Comparison of ENCODE assay signal across 1 cellular context in the genomic region with DNA sequence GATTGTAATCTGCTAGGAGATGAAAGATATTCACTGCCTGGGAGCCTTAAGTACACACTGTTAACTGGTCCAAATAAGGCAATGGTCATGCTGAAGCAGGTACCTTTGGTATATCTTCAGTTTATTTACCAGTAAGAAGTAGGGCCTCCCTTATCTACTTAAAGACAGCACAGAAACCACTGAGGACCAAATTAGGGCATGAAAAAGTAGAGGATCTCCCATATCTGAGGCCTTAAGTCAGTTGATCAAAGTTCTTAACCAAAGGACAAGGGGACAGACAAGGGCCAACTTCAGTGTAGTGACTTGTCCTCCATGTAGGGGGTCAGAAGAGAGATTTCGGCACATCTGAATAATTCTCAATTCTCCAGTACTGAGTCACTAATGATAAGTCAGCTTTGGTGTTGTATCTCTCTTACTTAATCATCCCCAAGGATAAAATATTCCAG.
TF ChIP-seq lines count a peak whose summit lies in the region.

No MANE protein-coding gene starts in this region.

TF ChIP-seq in WTC11, 78 proteins besides CTCF, POLR2A, EP300 and RAD21 (continued from another document):
- TF ChIP-seq, protein P1, sequence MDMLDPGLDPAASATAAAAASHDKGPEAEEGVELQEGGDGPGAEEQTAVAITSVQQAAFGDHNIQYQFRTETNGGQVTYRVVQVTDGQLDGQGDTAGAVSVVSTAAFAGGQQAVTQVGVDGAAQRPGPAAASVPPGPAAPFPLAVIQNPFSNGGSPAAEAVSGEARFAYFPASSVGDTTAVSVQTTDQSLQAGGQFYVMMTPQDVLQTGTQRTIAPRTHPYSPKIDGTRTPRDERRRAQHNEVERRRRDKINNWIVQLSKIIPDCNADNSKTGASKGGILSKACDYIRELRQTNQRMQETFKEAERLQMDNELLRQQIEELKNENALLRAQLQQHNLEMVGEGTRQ (CRISPR knock-in tag; IDR thresholded peaks at IDR 0.05) = no peak
- TF ChIP-seq SMAD4 (CRISPR knock-in tag; IDR thresholded peaks at IDR 0.05) (no peak), USF1 (CRISPR knock-in tag; IDR thresholded peaks at IDR 0.05) (no peak), ZNF263 (CRISPR knock-in tag; IDR thresholded peaks at IDR 0.05; ENCODE audit: low read depth) (no peak), CBFB (CRISPR knock-in tag; IDR thresholded peaks at IDR 0.05; ENCODE audit: low read depth) (no peak)
- TF ChIP-seq, protein P2, sequence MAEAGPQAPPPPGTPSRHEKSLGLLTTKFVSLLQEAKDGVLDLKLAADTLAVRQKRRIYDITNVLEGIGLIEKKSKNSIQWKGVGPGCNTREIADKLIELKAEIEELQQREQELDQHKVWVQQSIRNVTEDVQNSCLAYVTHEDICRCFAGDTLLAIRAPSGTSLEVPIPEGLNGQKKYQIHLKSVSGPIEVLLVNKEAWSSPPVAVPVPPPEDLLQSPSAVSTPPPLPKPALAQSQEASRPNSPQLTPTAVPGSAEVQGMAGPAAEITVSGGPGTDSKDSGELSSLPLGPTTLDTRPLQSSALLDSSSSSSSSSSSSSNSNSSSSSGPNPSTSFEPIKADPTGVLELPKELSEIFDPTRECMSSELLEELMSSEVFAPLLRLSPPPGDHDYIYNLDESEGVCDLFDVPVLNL (CRISPR knock-in tag; IDR thresholded peaks at IDR 0.05; ENCODE audit: borderline replicate concordance, low read depth) = no peak
